Comparison of ENCODE assay signal across 20 cellular contexts in the genomic region with DNA sequence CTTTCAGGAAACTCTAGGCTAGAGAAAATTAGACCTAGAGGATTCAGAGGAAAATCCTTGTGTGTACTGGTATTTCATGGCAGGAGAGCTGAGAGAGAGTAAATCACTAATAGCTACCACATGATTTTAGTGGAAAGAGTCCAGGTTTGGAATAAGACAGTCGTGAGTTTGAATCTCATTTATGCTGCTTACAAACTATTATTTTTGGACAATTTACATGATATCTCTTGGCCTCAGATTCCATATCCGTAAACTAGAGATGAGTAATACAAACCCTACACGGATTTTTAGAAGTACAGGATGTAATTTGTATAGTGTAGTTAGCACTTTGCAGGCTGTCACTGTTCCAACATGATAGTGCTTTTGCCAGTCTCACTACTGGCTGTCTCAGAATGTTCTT. TPM values are rescaled to one million over a fixed set of nuclear protein-coding genes. Genes with fewer than 3 reads are reported as not detected.
A peak's percentile ranks its signal among the peaks of the same experiment; 100 is the strongest.
DNase-seq lines count a peak whose midpoint lies in the region; ATAC-seq, FAIRE-seq and TF ChIP-seq lines count a peak whose summit lies in the region.
"Had no signal": no experiment of that assay in that cellular context is flagged by ENCODE, and none has a peak within 500 bp of the region (broad histone marks: within the 10 kb centered on the region; RNA-seq: fewer than 3 reads in every experiment).

No MANE protein-coding gene starts in this region.

- H2BK15ac ChIP-seq in IMR-90 (ENCODE audit: low read depth, low read length), result no peak overlapping the region

- no peak overlapping the region for H4K5ac ChIP-seq in IMR-90 (ENCODE audit: low read depth, low read length)

- H3K36me3 ChIP-seq in BJ (ENCODE audit: control insufficient read depth, insufficient read depth, low read length), result no peaks in the 10 kb centered on the region
- no peaks in the 10 kb centered on the region for H3K36me3 ChIP-seq in IMR-90 (ENCODE audit: control insufficient read depth, insufficient read depth, low read length)
- no peaks in the 10 kb centered on the region for H3K36me3 ChIP-seq in bronchial epithelial cell (ENCODE audit: control insufficient read depth, insufficient read depth, low read length)
- H3K36me3 ChIP-seq in left ventricle myocardium inferior, result no peaks in the 10 kb centered on the region

- dilution Hi-C loops in IMR-90 (cut with HindIII; ENCODE audit: low sequenced_read_pairs, unreplicated experiment), result no loop called here

- 0 out of 2 replicates have a peak overlapping the region, but pooled peaks have one; percentile 25 for H3K4me2 ChIP-seq in IMR-90 (ENCODE audit: low read depth, low read length)

- H2BK5ac ChIP-seq in IMR-90 (ENCODE audit: low read depth, low read length, poor library complexity, severe bottlenecking), result no peak overlapping the region

- H3K4me3 ChIP-seq in BJ (ENCODE audit: low read depth, low read length) (no peak overlapping the region), IMR-90 (ENCODE audit: insufficient read depth, low read depth, low read length) (no peak overlapping the region), bronchial epithelial cell (ENCODE audit: low read depth, low read length) (no peak overlapping the region), left ventricle myocardium inferior (no peak overlapping the region)

- H2AK9ac ChIP-seq in IMR-90 (replicated peaks; ENCODE audit: low read depth, low read length, poor library complexity), result no peak overlapping the region

- H3K4ac ChIP-seq in IMR-90 (ENCODE audit: low read depth, low read length), result 0 out of 2 replicates have a peak overlapping the region, but pooled peaks have one; percentile 49

- TF ChIP-seq POLR2A in IMR-90 (IDR thresholded peaks at IDR 0.05; ENCODE audit: low read depth, low read length), result no peak

- H4K91ac ChIP-seq in IMR-90 (ENCODE audit: insufficient read depth, low read depth, low read length), result no peak overlapping the region

- no peaks in the 10 kb centered on the region for H4K20me1 ChIP-seq in IMR-90 (ENCODE audit: insufficient read depth, low read length)

- no peak overlapping the region for H4K8ac ChIP-seq in IMR-90 (ENCODE audit: low read depth in 2 of 2, low read length in 2 of 2)

- no peak overlapping the region for H3K27ac ChIP-seq in IMR-90 (ENCODE audit: insufficient read depth, low read length)
- no peak overlapping the region for H3K27ac ChIP-seq in left ventricle myocardium inferior (replicated peaks)
- H3K27ac ChIP-seq: HL-60 had no signal

- 0 out of 2 replicates have a peak overlapping the region, but pooled peaks have one; percentile 25 for H2BK120ac ChIP-seq in IMR-90 (ENCODE audit: low read depth, low read length)

- H3K4me1 ChIP-seq in IMR-90 (ENCODE audit: control insufficient read depth, insufficient read depth, low read length) (peaks cover 9% of the 10 kb centered on the region), left ventricle myocardium inferior (peaks cover 7% of the 10 kb centered on the region)

- H3K27me3 ChIP-seq in BJ (ENCODE audit: control insufficient read depth, insufficient read depth, low read length) (peaks cover 1% of the 10 kb centered on the region; the same call in 1 of the 2 replicates), IMR-90 (ENCODE audit: control insufficient read depth, insufficient read depth, low read length) (no peaks in the 10 kb centered on the region), bronchial epithelial cell (ENCODE audit: control insufficient read depth, insufficient read depth, low read length) (no peaks in the 10 kb centered on the region), left ventricle myocardium inferior (ENCODE audit: low read depth) (no peaks in the 10 kb centered on the region)

- no TSS peak for BruUV-seq in IMR-90 (replicated peaks; lab: Mats Ljungman, UMichigan)

- TF ChIP-seq CTCF in BJ (IDR thresholded peaks at IDR 0.05; ENCODE audit: insufficient read depth, low read depth, low read length) (no peak), IMR-90 (conservative IDR thresholded peaks at IDR 0.05; ENCODE audit: low read depth, low read length) (no peak), bronchial epithelial cell (IDR thresholded peaks at IDR 0.05; ENCODE audit: insufficient read depth, low read length, severe bottlenecking) (no peak), left ventricle myocardium inferior (IDR thresholded peaks at IDR 0.05; ENCODE audit: borderline replicate concordance) (no peak)

- intact Hi-C loops in IMR-90 (cut with micrococcal nuclease) (no loop called here), left ventricle myocardium inferior (cut with micrococcal nuclease) (no loop called here)

- no peaks in the 10 kb centered on the region; the same call in 1 of the 2 replicates for H3K9me1 ChIP-seq in IMR-90 (ENCODE audit: insufficient read depth, low read length)

- H3K18ac ChIP-seq in IMR-90 (ENCODE audit: low read depth, low read length), result no peak overlapping the region

- peak; percentile 49 for ATAC-seq in IMR-90 (ENCODE audit: low read depth)
- ATAC-seq: activated CD8-positive, alpha-beta memory T cell treated with anti-CD3 and anti-CD28 coated beads, Interleukin-2, amount 10 ng/mL, durations not matched to agents 7 days and 5 days; left colon; stimulated activated naive CD8-positive, alpha-beta T cell treated with anti-CD3 and anti-CD28 coated beads, Interleukin-15, amount 100 ng/mL, for 72 hours had no signal

- CTCF ChIA-PET in BJ (lab: Yijun Ruan, JAX) (interaction anchor here (0.7 kb wide), 1 partner anchor 25 kb away, joined by 3 read pairs; no protein-coding TSS in a partner anchor), IMR-90 (lab: Yijun Ruan, JAX) (no interaction called here)

- H3K14ac ChIP-seq in IMR-90 (replicated peaks; ENCODE audit: low read depth, low read length), result no peak overlapping the region

- POLR2A ChIA-PET in BJ (lab: Charles Lee), result interaction anchor here (0.7 kb wide), 1 partner anchor 75 kb away, joined by 5 read pairs; no protein-coding TSS in a partner anchor
- POLR2A ChIA-PET in IMR-90 (lab: Charles Lee; ENCODE audit: unreplicated experiment), result no interaction called here

- H3K79me1 ChIP-seq in IMR-90 (ENCODE audit: low read depth in 1 of 2, low read length in 2 of 2), result no peaks in the 10 kb centered on the region

- H2AK5ac ChIP-seq in IMR-90 (ENCODE audit: low read depth, low read length), result no peak overlapping the region

- TF ChIP-seq RAD21 in IMR-90 (IDR thresholded peaks at IDR 0.05; ENCODE audit: low read length), result no peak

- H2AFZ ChIP-seq in IMR-90 (replicated peaks; ENCODE audit: low read length, poor library complexity), result no peak overlapping the region

- no peak overlapping the region for H3K9ac ChIP-seq in IMR-90 (ENCODE audit: low read depth, low read length)

- in situ Hi-C loops in IMR-90 (cut with MboI; ENCODE audit: low sequenced_read_pairs), result no loop called here

- H3K9me3 ChIP-seq in IMR-90 (ENCODE audit: control insufficient read depth, insufficient read depth, low read length) (no peaks in the 10 kb centered on the region), left ventricle myocardium inferior (replicated peaks) (no peaks in the 10 kb centered on the region)

- no peak overlapping the region for H3K23ac ChIP-seq in IMR-90 (ENCODE audit: low read depth, low read length)

- no peak overlapping the region; the same call in 1 of the 2 replicates for H2BK20ac ChIP-seq in IMR-90 (ENCODE audit: low read depth, low read length)

- no peak for FAIRE-seq in bronchial epithelial cell (lab: Jason Lieb, UNC)

- DNase-seq in BJ (ENCODE audit: low read depth) (peak; percentile 23), IMR-90 (peak; percentile 67), bronchial epithelial cell (ENCODE audit: low read depth) (peak; percentile 28), lung microvascular endothelial cell (ENCODE audit: low read depth in 2 of 2) (peak; percentile 58 to 70), activated gamma-delta T cell (lab: John Stamatoyannopoulos, UW) (no peak), left ventricle myocardium inferior (no peak), NCI-H2029 treated with DMSO at 0.1 percent for 48 hours (lab: John Stamatoyannopoulos, UW) (no peak)
- no peak for DNase-seq in activated naive CD4-positive, alpha-beta T cell treated with Interleukin-2 at 50 U/mL for 16 hours
- DNase-seq: activated B cell treated with CpG ODN at 0.5 μM for 24 hours; activated CD8-positive, alpha-beta memory T cell treated with anti-CD3 and anti-CD28 coated beads, Interleukin-2, amount 10 ng/mL, durations not matched to agents 7 days and 5 days; activated naive CD4-positive, alpha-beta T cell treated with anti-CD3 and anti-CD28 coated beads for 36 hours; CD4-positive, alpha-beta memory T cell; hypothalamus; left colon; NCI-H1930; posterior cingulate gyrus; stimulated activated CD4-positive, alpha-beta T cell treated with anti-CD3 and anti-CD28 coated beads, Interleukin-12 subunit alpha, Interleukin-12 subunit beta, amount 100 ng/mL, for 4 hours; stimulated activated naive CD8-positive, alpha-beta T cell treated with anti-CD3 and anti-CD28 coated beads, Interleukin-15, amount 100 ng/mL, for 72 hours had no signal

- no peak overlapping the region for H3K56ac ChIP-seq in IMR-90 (ENCODE audit: extremely low read depth, insufficient read depth, low read length)

- no CpG with 5 or more reads among the region's 3 CpGs for WGBS in IMR-90 (ENCODE audit: extremely low coverage in 2 of 2, insufficient read length in 1 of 2), 2 experiments

TF ChIP-seq in IMR-90, 13 proteins besides CTCF, POLR2A, EP300 and RAD21 (continues in another document):
- TF ChIP-seq NFE2L2 (IDR thresholded peaks at IDR 0.05; ENCODE audit: low read depth, low read length), result no peak
- TF ChIP-seq RFX5 (IDR thresholded peaks at IDR 0.05; ENCODE audit: low read depth, low read length), result no peak
- TF ChIP-seq, protein P1, sequence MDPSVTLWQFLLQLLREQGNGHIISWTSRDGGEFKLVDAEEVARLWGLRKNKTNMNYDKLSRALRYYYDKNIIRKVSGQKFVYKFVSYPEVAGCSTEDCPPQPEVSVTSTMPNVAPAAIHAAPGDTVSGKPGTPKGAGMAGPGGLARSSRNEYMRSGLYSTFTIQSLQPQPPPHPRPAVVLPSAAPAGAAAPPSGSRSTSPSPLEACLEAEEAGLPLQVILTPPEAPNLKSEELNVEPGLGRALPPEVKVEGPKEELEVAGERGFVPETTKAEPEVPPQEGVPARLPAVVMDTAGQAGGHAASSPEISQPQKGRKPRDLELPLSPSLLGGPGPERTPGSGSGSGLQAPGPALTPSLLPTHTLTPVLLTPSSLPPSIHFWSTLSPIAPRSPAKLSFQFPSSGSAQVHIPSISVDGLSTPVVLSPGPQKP (IDR thresholded peaks at IDR 0.05; ENCODE audit: borderline replicate concordance, low read depth, low read length), result no peak
- no peak for TF ChIP-seq MAFK (IDR thresholded peaks at IDR 0.05; ENCODE audit: low read depth, low read length)
- no peak for TF ChIP-seq MXI1 (IDR thresholded peaks at IDR 0.05; ENCODE audit: borderline replicate concordance, low read depth, low read length)

RNA-seq across cellular contexts. Expression of a gene that starts 2.7 kb away (rescaled TPM):
- 0.07 TPM in 1 of 2 replicates, not detected in the other for polyA plus RNA-seq in BJ (2011; rRNA removed)
- not detected in 2 replicates for polyA minus RNA-seq in BJ (2011; rRNA and poly(A)+ RNA removed)
- total RNA-seq in IMR-90 (2012; rRNA removed), result 0.56 and 0.90 TPM in 2 replicates
- polyA plus RNA-seq in IMR-90 (2012; rRNA removed), result 0.34 and 0.39 TPM in 2 replicates
- 0.10 and 0.13 TPM in 2 replicates for polyA plus RNA-seq in IMR-90 (2012; cell fraction: cytosol; rRNA removed)
- polyA plus RNA-seq in IMR-90 (2012; cell fraction: nucleus; rRNA removed; ENCODE audit: low replicate concordance), result 0.07 and 0.80 TPM in 2 replicates
- total RNA-seq in bronchial epithelial cell, result 0.13 and 0.26 TPM in 2 replicates
- 0.65 TPM in 1 of 2 replicates, not detected in the other for total RNA-seq in lung microvascular endothelial cell
- total RNA-seq in left ventricle myocardium inferior, result 0.27 TPM
- total RNA-seq: activated B cell treated with CpG ODN at 0.5 μM for 24 hours; activated CD8-positive, alpha-beta memory T cell treated with anti-CD3 and anti-CD28 coated beads, Interleukin-2, amount 10 ng/mL, durations not matched to agents 7 days and 5 days; CD4-positive, alpha-beta memory T cell; left colon; OCI-LY7 had no signal
- polyA plus RNA-seq: CD4-positive, alpha-beta memory T cell had no signal

Comparison
In these comparisons a context has a peak if more than half of its experiments do, and no peak if none do; other contexts are left out.
1. DNase-seq: peak in BJ (single experiment), IMR-90 (single experiment), bronchial epithelial cell (single experiment) and lung microvascular endothelial cell (2 of 2); none in activated gamma-delta T cell (single experiment), activated naive CD4-positive, alpha-beta T cell treated with Interleukin-2 at 50 U/mL for 16 hours (single experiment), left ventricle myocardium inferior (single experiment) and NCI-H2029 treated with DMSO at 0.1 percent for 48 hours (single experiment).